ENCODE assay signal across 22 cellular contexts in genomic region chr17:48760411-48760810, GRCh38. TPM values are rescaled to one million over a fixed set of nuclear protein-coding genes. Genes with fewer than 3 reads are reported as not detected.
DNase-seq lines count a peak whose midpoint lies in the region; ATAC-seq and TF ChIP-seq lines count a peak whose summit lies in the region.
"Had no signal": no experiment of that assay in that cellular context is flagged by ENCODE, and none has a peak within 500 bp of the region (broad histone marks: within the 10 kb centered on the region; RNA-seq: fewer than 3 reads in every experiment).

No MANE protein-coding gene starts in this region.

- no peaks in the 10 kb centered on the region for H3K9me3 Mint-ChIP-seq in mesothelial cell of epicardium
- H3K9me3 Mint-ChIP-seq in stimulated activated memory B cell treated with anti-CD40 and anti-IgM and Interleukin-4, amounts not matched to agents 10 μg/mL and 1 μg/mL and 100 μg/mL, for 72 hours: no peaks in the 10 kb centered on the region

- peaks cover 23% of the 10 kb centered on the region for H3K4me1 Mint-ChIP-seq in mesothelial cell of epicardium
- peaks cover 9% of the 10 kb centered on the region for H3K4me1 Mint-ChIP-seq in stimulated activated memory B cell treated with anti-CD40 and anti-IgM and Interleukin-4, amounts not matched to agents 10 μg/mL and 1 μg/mL and 100 μg/mL, for 72 hours

- H3K4me3 ChIP-seq in RWPE2 (ENCODE audit: severe bottlenecking): no peak overlapping the region
- H3K4me3 ChIP-seq: GM12878, SK-N-MC had no signal

- peak overlapping the region; percentile 44 for H3K27ac Mint-ChIP-seq in mesothelial cell of epicardium
- H3K27ac Mint-ChIP-seq in stimulated activated memory B cell treated with anti-CD40 and anti-IgM and Interleukin-4, amounts not matched to agents 10 μg/mL and 1 μg/mL and 100 μg/mL, for 72 hours: no peak overlapping the region
- H3K27ac Mint-ChIP-seq: IgD-negative memory B cell had no signal

- TF ChIP-seq CTCF in RWPE2 (IDR thresholded peaks at IDR 0.05; ENCODE audit: poor library complexity, severe bottlenecking) (no peak), mesothelial cell of epicardium (IDR thresholded peaks at IDR 0.05; ENCODE audit: unreplicated experiment) (no peak)

- DNase-seq in A172 (ENCODE audit: low spot score): peak; percentile 32
- peak; percentile 38 for DNase-seq in Ammon's horn (ENCODE audit: low spot score)
- no peak for DNase-seq in RWPE2 (ENCODE audit: low spot score)
- DNase-seq in mesothelial cell of epicardium (ENCODE audit: low spot score in 2 of 2, unreplicated experiment in 2 of 2): no peak
- DNase-seq in activated effector memory CD4-positive, alpha-beta T cell treated with Interleukin-2 at 50 U/mL for 16 hours: no peak
- no peak for DNase-seq in OCI-M2 (lab: John Stamatoyannopoulos, UW; ENCODE audit: unreplicated experiment)
- DNase-seq in mesenteric fat pad (ENCODE audit: low spot score): no peak
- DNase-seq: Caco-2; DMS79; HCEC 1CT; MV-4-11; NCI-H1417 treated with DMSO at 0.1 percent for 48 hours; NCI-H2081 treated with DMSO at 0.1 percent for 48 hours; NCI-H226; NCI-H69; NK-92 treated with Interleukin-12 subunit alpha and Interleukin-12 subunit beta, amount 100 ng/mL, for 24 hours; OCI-M1 had no signal

- ATAC-seq in RWPE2 (ENCODE audit: low read depth): 0 out of 3 replicates have a peak, but pooled peaks have one; percentile 25
- ATAC-seq in stimulated activated memory B cell treated with anti-CD40 and anti-IgM and Interleukin-4, amounts not matched to agents 10 μg/mL and 1 μg/mL and 100 μg/mL, for 72 hours: no peak
- ATAC-seq: GM12878 had no signal

- H3K27me3 ChIP-seq in RWPE2 (ENCODE audit: insufficient read depth, poor library complexity, severe bottlenecking): peaks cover 17% of the 10 kb centered on the region

- no peaks in the 10 kb centered on the region for H3K36me3 Mint-ChIP-seq in mesothelial cell of epicardium
- no peaks in the 10 kb centered on the region for H3K36me3 Mint-ChIP-seq in stimulated activated memory B cell treated with anti-CD40 and anti-IgM and Interleukin-4, amounts not matched to agents 10 μg/mL and 1 μg/mL and 100 μg/mL, for 72 hours
- H3K36me3 Mint-ChIP-seq: IgD-negative memory B cell had no signal

- peaks cover 2% of the 10 kb centered on the region for H3K9me3 ChIP-seq in RWPE2 (ENCODE audit: severe bottlenecking)
- H3K9me3 ChIP-seq: Caco-2 had no signal

- H3K27me3 Mint-ChIP-seq in mesothelial cell of epicardium (ENCODE audit: low read depth): peaks cover 90% of the 10 kb centered on the region
- peaks cover 76% of the 10 kb centered on the region for H3K27me3 Mint-ChIP-seq in stimulated activated memory B cell treated with anti-CD40 and anti-IgM and Interleukin-4, amounts not matched to agents 10 μg/mL and 1 μg/mL and 100 μg/mL, for 72 hours

- no peaks in the 10 kb centered on the region for H3K4me1 ChIP-seq in RWPE2 (ENCODE audit: insufficient read depth, poor library complexity, severe bottlenecking)
- H3K4me1 ChIP-seq: Caco-2 had no signal

- no peak overlapping the region for H3K4me3 Mint-ChIP-seq in mesothelial cell of epicardium
- no peak overlapping the region for H3K4me3 Mint-ChIP-seq in stimulated activated memory B cell treated with anti-CD40 and anti-IgM and Interleukin-4, amounts not matched to agents 10 μg/mL and 1 μg/mL and 100 μg/mL, for 72 hours
- H3K4me3 Mint-ChIP-seq: IgD-negative memory B cell had no signal

- no peak overlapping the region for H3K27ac ChIP-seq in RWPE2 (ENCODE audit: poor library complexity, severe bottlenecking)
- H3K27ac ChIP-seq: SK-N-MC had no signal

- H3K36me3 ChIP-seq in RWPE2 (ENCODE audit: low read depth): no peaks in the 10 kb centered on the region

RNA-seq across cellular contexts. Expression of gene HOXB13, which starts 31.9 kb away (rescaled TPM):
- 1.2 and 2.2 TPM in 2 replicates for total RNA-seq in A172 (2014; rRNA removed; shearing (Covaris generic))
- total RNA-seq in mesothelial cell of epicardium: 26.4 to 26.9 TPM (median 26.8 TPM) in 3 replicates
- not detected for total RNA-seq in mesenteric fat pad

RNA-seq across cellular contexts. Expression of gene PRAC2, which starts 37.4 kb away (rescaled TPM):
- not detected in 2 replicates for total RNA-seq in A172 (2014; rRNA removed; shearing (Covaris generic))
- total RNA-seq in mesothelial cell of epicardium: 7.3 to 8.5 TPM (median 7.9 TPM) in 3 replicates
- not detected for total RNA-seq in mesenteric fat pad
- total RNA-seq: Caco-2, GM12878, LHCN-M2 had no signal

RNA-seq across cellular contexts. Expression of gene PRAC1, which starts 38.1 kb away (rescaled TPM):
- total RNA-seq in A172 (2014; rRNA removed; shearing (Covaris generic)): not detected in 2 replicates
- total RNA-seq in mesothelial cell of epicardium (14.0 to 16.8 TPM (median 15.2 TPM) in 3 replicates), mesenteric fat pad (not detected)
- total RNA-seq: Caco-2, GM12878, LHCN-M2 had no signal

RNA-seq across cellular contexts. Expression of gene TTLL6, which starts 56.6 kb away (rescaled TPM):
- 0.02 TPM in 1 of 2 replicates, not detected in the other for total RNA-seq in A172 (2014; rRNA removed; shearing (Covaris generic))
- total RNA-seq in mesothelial cell of epicardium (not detected in 3 replicates), mesenteric fat pad (not detected)
- total RNA-seq: LHCN-M2 had no signal

Comparison
In these comparisons a context has a peak if more than half of its experiments do, and no peak if none do; other contexts are left out.
1. DNase-seq: peak in A172 (single experiment) and Ammon's horn (single experiment); none in RWPE2 (single experiment), mesothelial cell of epicardium (0 of 2), activated effector memory CD4-positive, alpha-beta T cell treated with Interleukin-2 at 50 U/mL for 16 hours (single experiment), OCI-M2 (single experiment) and mesenteric fat pad (single experiment).
2. RNA of gene PRAC1, which starts 38.1 kb away (total RNA-seq): 14.0 to 16.8 TPM in mesothelial cell of epicardium; not detected in A172 and not detected in mesenteric fat pad (single experiment); every median in the first group is over 10 times any median in the second.